In the genomic region with DNA sequence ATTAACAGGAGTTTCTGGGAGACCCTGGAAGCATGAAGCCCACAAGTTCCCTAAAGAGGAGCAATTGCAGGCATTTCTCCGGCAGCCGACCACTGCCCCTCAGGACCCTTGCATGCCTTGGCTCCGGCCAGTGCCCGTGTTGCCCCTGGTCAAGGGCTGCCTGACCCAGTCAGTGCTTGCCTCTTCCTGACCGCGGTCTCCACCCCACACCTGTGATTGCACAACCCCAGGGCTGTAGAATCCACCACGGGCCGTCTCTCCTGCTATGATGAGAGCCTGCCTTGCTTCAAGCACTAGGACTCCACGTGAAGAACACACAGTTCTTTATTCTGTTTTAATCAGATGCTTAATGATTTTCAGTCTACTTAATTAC, we compare ENCODE assay signal across 23 cellular contexts.
A peak's percentile ranks its signal among the peaks of the same experiment; 100 is the strongest.
DNase-seq lines count a peak whose midpoint lies in the region; ATAC-seq, FAIRE-seq and TF ChIP-seq lines count a peak whose summit lies in the region.
"Had no signal": no experiment of that assay in that cellular context is flagged by ENCODE, and none has a peak within 500 bp of the region (broad histone marks: within the 10 kb centered on the region; RNA-seq: fewer than 3 reads in every experiment).

No MANE protein-coding gene starts in this region.

- H3K9me3 ChIP-seq in mesenchymal stem cell (ENCODE audit: control insufficient read depth, low read length) (no peaks in the 10 kb centered on the region), aorta (ENCODE audit: control insufficient read depth, low read length) (no peaks in the 10 kb centered on the region)
- H3K9me3 ChIP-seq: BLaER1, Caco-2 had no signal

- peak overlapping the region in 1 of 2 experiments; percentile 89 for H3K14ac ChIP-seq in mesenchymal stem cell (ENCODE audit: low read length in 2 of 2)

- H3K9ac ChIP-seq in mesenchymal stem cell (ENCODE audit: low read length), result no peak overlapping the region
- H3K9ac ChIP-seq: BLaER1 had no signal

- H3K4me3 ChIP-seq in bronchial epithelial cell (ENCODE audit: low read depth, low read length) (no peak overlapping the region), mesenchymal stem cell (ENCODE audit: insufficient read depth in 1 of 2, low read depth in 1 of 2, low read length in 2 of 2) (no peak overlapping the region), aorta (ENCODE audit: low read length in 2 of 2) (no peak overlapping the region)
- H3K4me3 ChIP-seq: BLaER1, skin epidermis had no signal

- no peak overlapping the region for H2BK120ac ChIP-seq in mesenchymal stem cell (ENCODE audit: low read depth, low read length)

- intact Hi-C loops in left ventricle myocardium superior (cut with micrococcal nuclease), result loop anchor here (10.0 kb wide), 1 partner anchor 118 kb away; no protein-coding TSS in a partner anchor
- intact Hi-C loops in Right ventricle myocardium inferior (cut with DNase I), result no loop called here
- intact Hi-C loops in aorta (cut with DNase I), result no loop called here

- H3K18ac ChIP-seq in mesenchymal stem cell (ENCODE audit: low read depth in 1 of 2, low read length in 2 of 2), result peak overlapping the region; percentile 87 to 93

- WGBS in mesenchymal stem cell, result 92% methylated on average over 8 of the region's 9 CpGs
- WGBS in aorta, 2 donors, result 89 to 95% methylated on average over 7 to 9 of the region's 9 CpGs

- peak overlapping the region; percentile 10 for H4K8ac ChIP-seq in mesenchymal stem cell (ENCODE audit: low read length)

- H3K4me1 ChIP-seq in mesenchymal stem cell (ENCODE audit: control insufficient read depth, insufficient read depth, low read depth, low read length), result peaks cover 57% of the 10 kb centered on the region
- no peaks in the 10 kb centered on the region for H3K4me1 ChIP-seq in aorta (ENCODE audit: control insufficient read depth in 1 of 2, insufficient read depth in 2 of 2, low read length in 2 of 2)
- H3K4me1 ChIP-seq: BLaER1 had no signal

- peaks cover 34% of the 10 kb centered on the region for H3K79me1 ChIP-seq in mesenchymal stem cell (replicated peaks; ENCODE audit: low read length, poor library complexity, severe bottlenecking)

- peak overlapping the region; percentile 3 for H2AK5ac ChIP-seq in mesenchymal stem cell (ENCODE audit: low read length, severe bottlenecking)

- H2AFZ ChIP-seq in mesenchymal stem cell (ENCODE audit: low read depth, low read length), result no peak overlapping the region

- H3K23ac ChIP-seq in mesenchymal stem cell (ENCODE audit: low read length in 2 of 2), result peak overlapping the region in 1 of 2 experiments; percentile 99

- no peaks in the 10 kb centered on the region for H3K36me3 ChIP-seq in bronchial epithelial cell (ENCODE audit: control insufficient read depth, insufficient read depth, low read length)
- H3K36me3 ChIP-seq in mesenchymal stem cell (ENCODE audit: control insufficient read depth in 1 of 2, insufficient read depth in 2 of 2, low read depth in 1 of 2, low read length in 2 of 2), result peaks cover 0 to 7% of the 10 kb centered on the region in 2 experiments
- no peaks in the 10 kb centered on the region for H3K36me3 ChIP-seq in aorta (ENCODE audit: control insufficient read depth in 1 of 2, insufficient read depth in 2 of 2, low read length in 1 of 2)
- H3K36me3 ChIP-seq: BLaER1 had no signal

- FAIRE-seq in bronchial epithelial cell (lab: Jason Lieb, UNC), result no peak
- FAIRE-seq: endothelial cell of umbilical vein had no signal

- ATAC-seq in left ventricle myocardium superior (no peak), Right ventricle myocardium inferior (no peak), aorta (ENCODE audit: low FRiP score) (no peak)
- ATAC-seq: activated CD4-positive, alpha-beta T cell treated with anti-CD3 and anti-CD28 coated beads for 36 hours had no signal

- H2BK5ac ChIP-seq in mesenchymal stem cell (ENCODE audit: low read depth, low read length, poor library complexity, severe bottlenecking), result no peak overlapping the region

- peak overlapping the region; percentile 88 for H4K91ac ChIP-seq in mesenchymal stem cell (ENCODE audit: low read length)

- peak overlapping the region; percentile 44 for H2BK15ac ChIP-seq in mesenchymal stem cell (ENCODE audit: low read depth, poor library complexity, severe bottlenecking)

- H3K27me3 ChIP-seq in bronchial epithelial cell (ENCODE audit: control insufficient read depth, insufficient read depth, low read length) (peaks cover 11% of the 10 kb centered on the region), mesenchymal stem cell (ENCODE audit: control insufficient read depth in 1 of 2, insufficient read depth in 1 of 2, low read length in 2 of 2) (no peaks in the 10 kb centered on the region), aorta (ENCODE audit: control insufficient read depth in 1 of 2, insufficient read depth in 2 of 2, low read length in 1 of 2) (no peaks in the 10 kb centered on the region)

- peak overlapping the region; percentile 27 to 75 for H3K4ac ChIP-seq in mesenchymal stem cell (ENCODE audit: low read depth in 1 of 2, low read length in 2 of 2)

- H3K27ac ChIP-seq in mesenchymal stem cell (ENCODE audit: low read length, poor library complexity, severe bottlenecking) (no peak overlapping the region), aorta (ENCODE audit: low read depth in 1 of 2, low read length in 2 of 2) (no peak overlapping the region)
- H3K27ac ChIP-seq: BLaER1 had no signal

- H2BK12ac ChIP-seq in mesenchymal stem cell (ENCODE audit: low read length in 2 of 2), result peak overlapping the region; percentile 70 to 99

- DNase-seq in left ventricle myocardium superior, result peak; percentile 31
- DNase-seq in Right ventricle myocardium inferior (ENCODE audit: missing footprints), result no peak
- peak; percentile 12 for DNase-seq in bronchial epithelial cell (ENCODE audit: low read depth)
- DNase-seq in mesenchymal stem cell, result no peak
- peak; percentile 42 to 53 for DNase-seq in aorta
- no peak for DNase-seq in activated CD4-positive, CD25-positive, alpha-beta regulatory T cell treated with anti-CD3 and anti-CD28 coated beads, Interleukin-2, amount 50 U/mL, for 72 hours
- DNase-seq in NCI-H2029 (lab: John Stamatoyannopoulos, UW), result no peak
- DNase-seq in NCI-H446 (lab: John Stamatoyannopoulos, UW), result no peak
- DNase-seq: activated CD4-positive, alpha-beta T cell treated with anti-CD3 and anti-CD28 coated beads for 36 hours; activated effector memory CD4-positive, alpha-beta T cell treated with anti-CD3 and anti-CD28 coated beads, Interleukin-2, amount 50 U/mL, for 16 hours; activated naive CD8-positive, alpha-beta T cell treated with anti-CD3 and anti-CD28 coated beads for 36 hours; activated T-cell treated with anti-CD3 and anti-CD28 coated beads for 4 hours; Caco-2; DMS79; GDM1; H9; kidney glomerular epithelial cell; NCI-H1105 treated with DMSO at 0.1 percent for 48 hours; NCI-H1930; stimulated activated CD4-positive, alpha-beta T cell treated with anti-CD3 and anti-CD28 coated beads, Interleukin-2, amount 100 ng/mL, for 24 hours had no signal

- TF ChIP-seq CTCF in bronchial epithelial cell (IDR thresholded peaks at IDR 0.05; ENCODE audit: insufficient read depth, low read length, severe bottlenecking), result no peak

- no peak overlapping the region for H3K4me2 ChIP-seq in mesenchymal stem cell (ENCODE audit: low read length, poor library complexity, severe bottlenecking)
- H3K4me2 ChIP-seq: BLaER1 had no signal

Comparison
In these comparisons a context has a peak if more than half of its experiments do, and no peak if none do; other contexts are left out.
1. DNase-seq: peak in left ventricle myocardium superior (single experiment), bronchial epithelial cell (single experiment) and aorta (2 of 2); none in Right ventricle myocardium inferior (single experiment), mesenchymal stem cell (single experiment), activated CD4-positive, CD25-positive, alpha-beta regulatory T cell treated with anti-CD3 and anti-CD28 coated beads, Interleukin-2, amount 50 U/mL, for 72 hours (single experiment), NCI-H2029 (single experiment) and NCI-H446 (0 of 2).